Comparison of ENCODE assay signal across 34 cellular contexts in genomic region chr18:22149710-22150109, GRCh38.
"Had no signal": no experiment of that assay in that cellular context is flagged by ENCODE, and none has a peak within 500 bp of the region (broad histone marks: within the 10 kb centered on the region; RNA-seq: fewer than 3 reads in every experiment).

No MANE protein-coding gene starts in this region.

- H3K9me3 ChIP-seq: MG63 had no signal

- H3K4me3 ChIP-seq: MG63 had no signal

- H3K4me2 ChIP-seq: KMS-11 had no signal

- H3K27me3 ChIP-seq: MG63 had no signal

- DNase-seq: Karpas-422, Kasumi-1, MG63, MM.1S, MV-4-11, NCI-H1048, NCI-H1092, NCI-H1092 treated with DMSO at 0.1 percent for 48 hours, NCI-H1105, NCI-H1105 treated with DMSO at 0.1 percent for 48 hours, NCI-H1417, NCI-H1417 treated with DMSO at 0.1 percent for 48 hours, NCI-H1436, NCI-H1436 treated with DMSO at 0.1 percent for 48 hours, NCI-H146, NCI-H1694, NCI-H1694 treated with DMSO at 0.1 percent for 48 hours, NCI-H187, NCI-H187 treated with DMSO at 0.1 percent for 48 hours, NCI-H1930, NCI-H2029, NCI-H2029 treated with DMSO at 0.1 percent for 48 hours, NCI-H2081, NCI-H2081 treated with DMSO at 0.1 percent for 48 hours, NCI-H2107, NCI-H2171, NCI-H2171 treated with DMSO at 0.1 percent for 48 hours, NCI-H2227 treated with DMSO at 0.1 percent for 48 hours, NCI-H226, NCI-H345, NCI-H446, NCI-H446 treated with DMSO at 0.1 percent for 48 hours, NCI-H510A had no signal

- H3K27ac ChIP-seq: KMS-11 had no signal

- H3K36me3 ChIP-seq: MG63 had no signal
